1 cellular context compared by ENCODE assay signal in genomic region chr20:56336709-56337108, GRCh38.
TF ChIP-seq lines count a peak whose summit lies in the region.
"Not testable (repeated sequence)": the region's sequence is repeated elsewhere in the genome, so short reads cannot be mapped to it uniquely, and the experiment has no call there.

No MANE protein-coding gene starts in this region.

TF ChIP-seq in HepG2, 621 proteins besides CTCF, POLR2A, EP300 and RAD21:
- TF ChIP-seq FOXA1 (IDR thresholded peaks at IDR 0.05), result not testable (repeated sequence)
- 0 out of 2 replicates have a peak, but pooled peaks have one; percentile 16 for TF ChIP-seq FOXA1 (CRISPR knock-in tag; IDR thresholded peaks at IDR 0.05)
- TF ChIP-seq HES4 (CRISPR knock-in tag; IDR thresholded peaks at IDR 0.05; ENCODE audit: borderline replicate concordance), result peak; percentile 48; the same call in 1 of the 2 replicates
- TF ChIP-seq, protein P1, sequence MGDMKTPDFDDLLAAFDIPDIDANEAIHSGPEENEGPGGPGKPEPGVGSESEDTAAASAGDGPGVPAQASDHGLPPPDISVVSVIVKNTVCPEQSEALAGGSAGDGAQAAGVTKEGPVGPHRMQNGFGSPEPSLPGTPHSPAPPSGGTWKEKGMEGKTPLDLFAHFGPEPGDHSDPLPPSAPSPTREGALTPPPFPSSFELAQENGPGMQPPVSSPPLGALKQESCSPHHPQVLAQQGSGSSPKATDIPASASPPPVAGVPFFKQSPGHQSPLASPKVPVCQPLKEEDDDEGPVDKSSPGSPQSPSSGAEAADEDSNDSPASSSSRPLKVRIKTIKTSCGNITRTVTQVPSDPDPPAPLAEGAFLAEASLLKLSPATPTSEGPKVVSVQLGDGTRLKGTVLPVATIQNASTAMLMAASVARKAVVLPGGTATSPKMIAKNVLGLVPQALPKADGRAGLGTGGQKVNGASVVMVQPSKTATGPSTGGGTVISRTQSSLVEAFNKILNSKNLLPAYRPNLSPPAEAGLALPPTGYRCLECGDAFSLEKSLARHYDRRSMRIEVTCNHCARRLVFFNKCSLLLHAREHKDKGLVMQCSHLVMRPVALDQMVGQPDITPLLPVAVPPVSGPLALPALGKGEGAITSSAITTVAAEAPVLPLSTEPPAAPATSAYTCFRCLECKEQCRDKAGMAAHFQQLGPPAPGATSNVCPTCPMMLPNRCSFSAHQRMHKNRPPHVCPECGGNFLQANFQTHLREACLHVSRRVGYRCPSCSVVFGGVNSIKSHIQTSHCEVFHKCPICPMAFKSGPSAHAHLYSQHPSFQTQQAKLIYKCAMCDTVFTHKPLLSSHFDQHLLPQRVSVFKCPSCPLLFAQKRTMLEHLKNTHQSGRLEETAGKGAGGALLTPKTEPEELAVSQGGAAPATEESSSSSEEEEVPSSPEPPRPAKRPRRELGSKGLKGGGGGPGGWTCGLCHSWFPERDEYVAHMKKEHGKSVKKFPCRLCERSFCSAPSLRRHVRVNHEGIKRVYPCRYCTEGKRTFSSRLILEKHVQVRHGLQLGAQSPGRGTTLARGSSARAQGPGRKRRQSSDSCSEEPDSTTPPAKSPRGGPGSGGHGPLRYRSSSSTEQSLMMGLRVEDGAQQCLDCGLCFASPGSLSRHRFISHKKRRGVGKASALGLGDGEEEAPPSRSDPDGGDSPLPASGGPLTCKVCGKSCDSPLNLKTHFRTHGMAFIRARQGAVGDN (CRISPR knock-in tag; IDR thresholded peaks at IDR 0.05), result peak; percentile 22; the same call in 1 of the 2 replicates
- TF ChIP-seq FOXA3 (CRISPR knock-in tag; IDR thresholded peaks at IDR 0.05), result 0 out of 2 replicates have a peak, but pooled peaks have one; percentile 18
- TF ChIP-seq ZNF281 (CRISPR knock-in tag; IDR thresholded peaks at IDR 0.05; ENCODE audit: borderline replicate concordance), result peak; percentile 71
TF ChIP-seq in HepG2: peak in this region for 5; not testable (repeated sequence) for 616.
